8 cellular contexts compared by ENCODE assay signal in genomic region chr5:52801329-52801728, GRCh38. TPM values are rescaled to one million over a fixed set of nuclear protein-coding genes. Genes with fewer than 3 reads are reported as not detected.
A peak's percentile ranks its signal among the peaks of the same experiment; 100 is the strongest.
DNase-seq lines count a peak whose midpoint lies in the region; ATAC-seq and TF ChIP-seq lines count a peak whose summit lies in the region.

No MANE protein-coding gene starts in this region.

- H3K4me1 Mint-ChIP-seq in activated T-helper 17 cell treated with anti-CD3 and anti-CD28 coated beads, Interleukin-2, amount 50 U/mL, for 72 hours = peaks cover 31% of the 10 kb centered on the region

- no peaks in the 10 kb centered on the region for H3K27me3 ChIP-seq in AG04450 (ENCODE audit: control insufficient read depth, insufficient read depth, low read length)
- H3K27me3 ChIP-seq in iPS-18a (ENCODE audit: control insufficient read depth, insufficient read depth, low read length) = no peaks in the 10 kb centered on the region
- no peaks in the 10 kb centered on the region for H3K27me3 ChIP-seq in spleen (replicated peaks in 1 of 7)

- peak overlapping the region; percentile 71 for H3K9ac ChIP-seq in iPS-18a (ENCODE audit: low read length)

- intact Hi-C loops in spleen (cut with DNase I; ENCODE audit: low total_unique reads) = loop anchor here (10.0 kb wide), 1 partner anchor 303 kb away; the partner anchor contains the start of gene MOCS2

- no peak for ATAC-seq in activated T-helper 17 cell treated with anti-CD3 and anti-CD28 coated beads, Interleukin-2, amount 50 U/mL, for 72 hours (replicated peaks)
- ATAC-seq in GM21526 (IDR thresholded peaks at IDR 0.05; ENCODE audit: low FRiP score, unreplicated experiment) = no peak
- no peak for ATAC-seq in esophagus mucosa

- H3K36me3 ChIP-seq in iPS-18a (ENCODE audit: control insufficient read depth, low read depth, low read length) (no peaks in the 10 kb centered on the region), spleen (peaks cover 0 to 39% (median 0%) of the 10 kb centered on the region in 6 donors)

- peak overlapping the region; percentile 91 for H3K4me3 Mint-ChIP-seq in activated T-helper 17 cell treated with anti-CD3 and anti-CD28 coated beads, Interleukin-2, amount 50 U/mL, for 72 hours

- POLR2A ChIA-PET in AG04450 (lab: Yijun Ruan, JAX) = interaction anchor here (0.6 to 1.7 kb wide), 3 partner anchors 9 to 45 kb away, joined by 3 to 4 read pairs (median 3); no protein-coding TSS in a partner anchor

- no peaks in the 10 kb centered on the region for H3K9me3 Mint-ChIP-seq in activated T-helper 17 cell treated with anti-CD3 and anti-CD28 coated beads, Interleukin-2, amount 50 U/mL, for 72 hours

- no peak for TF ChIP-seq CTCF in AG04450 (IDR thresholded peaks at IDR 0.05; ENCODE audit: low read depth, low read length)
- TF ChIP-seq CTCF in HFF-Myc (IDR thresholded peaks at IDR 0.05; ENCODE audit: low read depth, low read length, missing control alignments) = no peak
- TF ChIP-seq CTCF in spleen (IDR thresholded peaks at IDR 0.05 in 8 of 11, conservative IDR thresholded peaks at IDR 0.05 in 3 of 11) = no peak

- H3K36me3 Mint-ChIP-seq in activated T-helper 17 cell treated with anti-CD3 and anti-CD28 coated beads, Interleukin-2, amount 50 U/mL, for 72 hours (ENCODE audit: low read depth) = peaks cover 72% of the 10 kb centered on the region

- 31 to 72% (median 60%) methylated on average over 8 of the region's 8 CpGs for WGBS in spleen, 5 donors

- H3K27ac ChIP-seq in AG04450 (ENCODE audit: low read depth, low read length) (peak overlapping the region; percentile 96), iPS-18a (ENCODE audit: low read length) (peak overlapping the region; percentile 0), spleen (peak overlapping the region in 7 of 8 donors; percentile 88 to 95 (median 94))

- DNase-seq in AG04450 (ENCODE audit: low read depth, low spot score) (no peak), HFF-Myc (ENCODE audit: extremely low read depth, low read depth) (no peak), spleen (no peak)
- DNase-seq in stimulated activated CD4-positive, alpha-beta T cell treated with anti-CD3 and anti-CD28 coated beads, Interleukin-4, amount 100 ng/mL, for 1 hour = no peak

- H3K4me1 ChIP-seq in iPS-18a (ENCODE audit: control insufficient read depth, low read depth, low read length) (peaks cover 21% of the 10 kb centered on the region), spleen (peaks cover 8 to 97% (median 81%) of the 10 kb centered on the region in 6 donors)

- no peaks in the 10 kb centered on the region for H3K9me3 ChIP-seq in AG04450 (ENCODE audit: control insufficient read depth, insufficient read depth, low read length)
- H3K9me3 ChIP-seq in iPS-18a (ENCODE audit: control insufficient read depth, low read depth, low read length) = no peaks in the 10 kb centered on the region
- H3K9me3 ChIP-seq in spleen = no peaks in the 10 kb centered on the region

- peak overlapping the region; percentile 95 for H3K27ac Mint-ChIP-seq in activated T-helper 17 cell treated with anti-CD3 and anti-CD28 coated beads, Interleukin-2, amount 50 U/mL, for 72 hours

- CTCF ChIA-PET in AG04450 (lab: Charles Lee) = interaction anchor here (0.9 to 2.6 kb wide), 3 partner anchors 12 to 115 kb away, joined by 3 to 8 read pairs (median 3); no protein-coding TSS in a partner anchor

- H3K27me3 Mint-ChIP-seq in activated T-helper 17 cell treated with anti-CD3 and anti-CD28 coated beads, Interleukin-2, amount 50 U/mL, for 72 hours = no peaks in the 10 kb centered on the region

- peak overlapping the region; percentile 82 for H3K4me3 ChIP-seq in AG04450 (ENCODE audit: low read depth, low read length)
- peak overlapping the region; percentile 84 for H3K4me3 ChIP-seq in HFF-Myc (replicated peaks; ENCODE audit: low read depth, low read length)
- peak overlapping the region; percentile 98 for H3K4me3 ChIP-seq in iPS-18a (ENCODE audit: low read length)
- H3K4me3 ChIP-seq in spleen = peak overlapping the region; percentile 53 to 77 (median 65)

- TF ChIP-seq POLR2A in spleen (IDR thresholded peaks at IDR 0.05) = no peak

RNA-seq across cellular contexts. Expression of gene ITGA1, which starts 13.6 kb away (rescaled TPM):
- polyA plus RNA-seq in AG04450 (2011; rRNA removed) = 136 and 148 TPM in 2 replicates
- 179 and 290 TPM in 2 replicates for polyA minus RNA-seq in AG04450 (2011; rRNA and poly(A)+ RNA removed)
- 10 to 100 TPM in 1 of 2 donors, 1 to 10 TPM in 1; 3.1 to 14.9 TPM for total RNA-seq in activated T-helper 17 cell treated with anti-CD3 and anti-CD28 coated beads, Interleukin-2, amount 50 U/mL, for 72 hours
- 100 to 1,000 TPM; 197 to 505 (median 301) TPM for total RNA-seq in spleen
- polyA plus RNA-seq in spleen = 10 to 100 TPM in 1 of 3 donors, 1 to 10 TPM in 2; 8.3 to 17.0 (median 9.0) TPM
- 5.1 TPM for total RNA-seq in esophagus mucosa

RNA-seq across cellular contexts. Expression of gene PELO, which starts 13.6 kb away (rescaled TPM):
- polyA plus RNA-seq in AG04450 (2011; rRNA removed) (49.4 TPM in 2 replicates), spleen (10 to 100 TPM; 10.4 to 24.2 (median 17.7) TPM)
- polyA minus RNA-seq in AG04450 (2011; rRNA and poly(A)+ RNA removed) = 62.8 and 85.1 TPM in 2 replicates
- total RNA-seq in activated T-helper 17 cell treated with anti-CD3 and anti-CD28 coated beads, Interleukin-2, amount 50 U/mL, for 72 hours = 10 to 100 TPM; 22.9 to 35.0 TPM
- total RNA-seq in spleen (100 to 1,000 TPM in 3 of 7 donors, 10 to 100 TPM in 4; 41.0 to 169 (median 92.9) TPM), esophagus mucosa (7.6 TPM)

Comparison
In these comparisons a context has a peak if more than half of its experiments do, and no peak if none do; other contexts are left out.
1. H3K27ac ChIP-seq: peak in every context shown above with its lines; median percentile 96 in AG04450; 94 in spleen; 0 in iPS-18a.
2. RNA of gene ITGA1, which starts 13.6 kb away (total RNA-seq): 197 to 505 TPM in spleen; 3.1 to 14.9 TPM in activated T-helper 17 cell treated with anti-CD3 and anti-CD28 coated beads, Interleukin-2, amount 50 U/mL, for 72 hours and 5.1 TPM in esophagus mucosa (single experiment); every median in the first group is over 10 times any median in the second.
3. Peak in every context shown above with its lines, with median percentiles within 50 percentile points of each other: H3K4me3 ChIP-seq.